In genomic region chrX:100768679-100769338, GRCh38 we compare ENCODE assay signal across 8 cellular contexts. TPM values are rescaled to one million over a fixed set of nuclear protein-coding genes. Genes with fewer than 3 reads are reported as not detected.
DNase-seq lines count a peak whose midpoint lies in the region; FAIRE-seq and TF ChIP-seq lines count a peak whose summit lies in the region.
"Had no signal": no experiment of that assay in that cellular context is flagged by ENCODE, and none has a peak within 500 bp of the region (broad histone marks: within the 10 kb centered on the region; RNA-seq: fewer than 3 reads in every experiment).

No MANE protein-coding gene starts in this region.

- H3K4me3 ChIP-seq in GM12875 (ENCODE audit: low read depth, low read length) (no peak overlapping the region), OCI-LY1 (ENCODE audit: low read depth, low read length, poor library complexity, severe bottlenecking) (no peak overlapping the region), esophagus squamous epithelium (no peak overlapping the region), stomach (no peak overlapping the region)
- H3K4me3 ChIP-seq: skin epidermis had no signal

- no peaks in the 10 kb centered on the region for H3F3A ChIP-seq in OCI-LY1 (ENCODE audit: insufficient read depth, low read length)

- H3K27ac Mint-ChIP-seq in nephron progenitor cell, result no peak overlapping the region

- no peak for TF ChIP-seq EP300 in stomach (IDR thresholded peaks at IDR 0.05)

- 20 to 23% methylated on average over 6 to 7 of the region's 7 CpGs for WGBS in esophagus squamous epithelium, 2 donors
- WGBS in stomach, 5 donors, result 19 to 27% (median 22%) methylated on average over 7 of the region's 7 CpGs

- no peaks in the 10 kb centered on the region for H3K4me1 ChIP-seq in OCI-LY1 (ENCODE audit: insufficient read depth, low read length, severe bottlenecking)
- no peaks in the 10 kb centered on the region for H3K4me1 ChIP-seq in esophagus squamous epithelium
- no peaks in the 10 kb centered on the region for H3K4me1 ChIP-seq in stomach

- H3K4me3 Mint-ChIP-seq in nephron progenitor cell, result no peak overlapping the region

- no peaks in the 10 kb centered on the region for H3K9me2 ChIP-seq in OCI-LY1 (ENCODE audit: low read depth, low read length)

- no peaks in the 10 kb centered on the region for H3K79me2 ChIP-seq in OCI-LY1 (ENCODE audit: insufficient read depth, low read length)

- TF ChIP-seq CTCF in GM12875 (IDR thresholded peaks at IDR 0.05; ENCODE audit: borderline replicate concordance, insufficient read depth, low read depth, low read length) (peak; percentile 98), OCI-LY1 (IDR thresholded peaks at IDR 0.05; ENCODE audit: low read length) (peak; percentile 94), esophagus squamous epithelium (IDR thresholded peaks at IDR 0.05) (peak; percentile 91 to 100 (median 99)), nephron progenitor cell (IDR thresholded peaks at IDR 0.05) (peak; percentile 99), stomach (IDR thresholded peaks at IDR 0.05) (peak in 6 of 7 experiments; percentile 47 to 99 (median 98))

- H3K27me3 ChIP-seq in OCI-LY1 (ENCODE audit: insufficient read depth, low read length) (no peaks in the 10 kb centered on the region), esophagus squamous epithelium (no peaks in the 10 kb centered on the region), stomach (peaks cover 0 to 3% (median 0%) of the 10 kb centered on the region in 3 donors)

- no peak overlapping the region for H3K9ac ChIP-seq in OCI-LY1 (ENCODE audit: low read length)

- H2AFZ ChIP-seq in OCI-LY1 (ENCODE audit: low read length), result no peak overlapping the region

- H3K27me3 Mint-ChIP-seq in nephron progenitor cell (ENCODE audit: low read depth, poor library complexity), result peaks cover 42% of the 10 kb centered on the region

- peaks cover 9% of the 10 kb centered on the region for H3K36me3 Mint-ChIP-seq in nephron progenitor cell (ENCODE audit: low read depth)

- intact Hi-C loops in esophagus squamous epithelium (cut with DNase I), result loop anchor here (5.0 kb wide), 1 partner anchor 82 kb away; no protein-coding TSS in a partner anchor
- intact Hi-C loops in stomach (cut with DNase I; ENCODE audit: low total_unique reads), result loop anchor here (5.0 to 10.0 kb wide), 2 partner anchors 82 to 264 kb away; no protein-coding TSS in a partner anchor

- H3K9me3 ChIP-seq in OCI-LY1 (ENCODE audit: low read length), result no peaks in the 10 kb centered on the region
- H3K9me3 ChIP-seq in esophagus squamous epithelium, result no peaks in the 10 kb centered on the region
- H3K9me3 ChIP-seq in stomach, result no peaks in the 10 kb centered on the region

- FAIRE-seq in HTR-8/SVneo (lab: Jason Lieb, UNC), result no peak

- no peaks in the 10 kb centered on the region for H4K20me1 ChIP-seq in OCI-LY1 (ENCODE audit: insufficient read depth, low read length)

- H3K4me2 ChIP-seq in OCI-LY1 (ENCODE audit: low read length), result no peak overlapping the region

- H3K27ac ChIP-seq in OCI-LY1 (ENCODE audit: low read depth, low read length, poor library complexity, severe bottlenecking), result no peak overlapping the region
- H3K27ac ChIP-seq in esophagus squamous epithelium, result no peak overlapping the region
- H3K27ac ChIP-seq in stomach, result no peak overlapping the region
- H3K27ac ChIP-seq: skin epidermis had no signal

- peaks cover 45% of the 10 kb centered on the region for H3K9me3 Mint-ChIP-seq in nephron progenitor cell

- H3K4me1 Mint-ChIP-seq in nephron progenitor cell, result no peaks in the 10 kb centered on the region

- TF ChIP-seq POLR2A in esophagus squamous epithelium (IDR thresholded peaks at IDR 0.05) (no peak), stomach (IDR thresholded peaks at IDR 0.05) (no peak)

- peak; percentile 9 for DNase-seq in HTR-8/SVneo (ENCODE audit: insufficient read length, low spot score)
- DNase-seq in activated T-cell treated with anti-CD3 and anti-CD28 coated beads for 24 hours (ENCODE audit: low read depth), result peak; percentile 70
- peak; percentile 41 for DNase-seq in esophagus squamous epithelium (lab: John Stamatoyannopoulos, UW)
- DNase-seq in nephron progenitor cell, result peak; percentile 90
- peak; percentile 95 for DNase-seq in stomach

- H3K36me3 ChIP-seq in OCI-LY1 (ENCODE audit: insufficient read depth, low read length), result no peaks in the 10 kb centered on the region
- no peaks in the 10 kb centered on the region for H3K36me3 ChIP-seq in esophagus squamous epithelium
- H3K36me3 ChIP-seq in stomach, result no peaks in the 10 kb centered on the region

RNA-seq across cellular contexts. Expression of gene SYTL4, which starts 36.9 kb away (rescaled TPM):
- total RNA-seq in esophagus squamous epithelium, result 10 to 100 TPM in 1 of 4 donors, 1 to 10 TPM in 3; 5.4 to 14.9 (median 6.9) TPM
- 10 to 100 TPM; 10.5 to 27.7 (median 12.5) TPM for total RNA-seq in stomach
- 10 to 100 TPM in 1 of 3 donors, 1 to 10 TPM in 2; 4.5 to 23.7 (median 4.6) TPM for polyA plus RNA-seq in stomach

RNA-seq across cellular contexts. Expression of gene CSTF2, which starts 51.4 kb away (rescaled TPM):
- total RNA-seq in esophagus squamous epithelium, result 10 to 100 TPM; 19.3 to 34.8 (median 24.9) TPM
- total RNA-seq in stomach, result 10 to 100 TPM in 2 of 5 donors, 1 to 10 TPM in 2, not detected in 1; 6.8 to 13.0 (median 9.6) TPM
- 1 to 10 TPM; 5.8 to 7.8 (median 6.9) TPM for polyA plus RNA-seq in stomach

Comparison
In these comparisons a context has a peak if more than half of its experiments do, and no peak if none do; other contexts are left out.
1. DNase-seq: peak in every context shown above with its lines; median percentile 95 in stomach; 90 in nephron progenitor cell; 70 in activated T-cell treated with anti-CD3 and anti-CD28 coated beads for 24 hours; 41 in esophagus squamous epithelium; 9 in HTR-8/SVneo.